19 cellular contexts compared by ENCODE assay signal in the genomic region with DNA sequence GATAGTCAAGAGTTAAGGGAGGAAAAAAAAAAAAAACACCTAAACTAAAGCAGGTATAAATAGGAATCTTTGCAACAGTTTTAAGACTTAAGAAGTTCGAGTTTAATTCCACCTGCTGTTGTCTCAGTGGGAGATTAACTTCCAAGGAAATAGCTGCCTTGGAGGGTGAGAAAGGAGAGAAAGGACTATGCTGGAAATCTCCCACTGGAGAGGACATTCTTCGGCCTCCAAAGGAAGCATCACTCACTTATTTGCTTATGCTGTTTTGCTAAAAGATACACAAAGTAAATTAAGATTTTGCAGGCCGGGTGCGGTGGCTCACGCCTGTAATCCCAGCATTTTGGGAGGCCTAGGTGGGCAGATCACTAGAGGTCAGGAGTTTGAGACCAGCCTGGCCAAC.
"Had no signal": no experiment of that assay in that cellular context is flagged by ENCODE, and none has a peak within 500 bp of the region (broad histone marks: within the 10 kb centered on the region; RNA-seq: fewer than 3 reads in every experiment).

No MANE protein-coding gene starts in this region.

- H3K9ac ChIP-seq: neural progenitor cell, parathyroid adenoma had no signal

- ATAC-seq: gastrocnemius medialis; heart right ventricle; natural killer cell; right lobe of liver; stimulated activated effector memory CD8-positive, alpha-beta T cell treated with anti-CD3 and anti-CD28 coated beads, Interleukin-12 subunit alpha, Interleukin-12 subunit beta, amount 100 ng/mL, for 72 hours had no signal

- H3K36me3 ChIP-seq: esophagus muscularis mucosa, gastrocnemius medialis, heart right ventricle, neural progenitor cell, prostate gland, right lobe of liver, tibial artery, upper lobe of left lung, uterus had no signal

- H3K9me3 Mint-ChIP-seq: stimulated activated effector memory CD8-positive, alpha-beta T cell treated with anti-CD3 and anti-CD28 coated beads, Interleukin-12 subunit alpha, Interleukin-12 subunit beta, amount 100 ng/mL, for 72 hours had no signal

- DNase-seq: effector CD8-positive, alpha-beta T cell; gastrocnemius medialis; heart right ventricle; mammary epithelial cell; natural killer cell; nucleus accumbens; right lobe of liver; stimulated activated CD4-positive, alpha-beta T cell treated with anti-CD3 and anti-CD28 coated beads, Interleukin-4, amount 100 ng/mL, for 1 hour; stimulated activated CD8-positive, alpha-beta memory T cell treated with anti-CD3 and anti-CD28 coated beads, Interleukin-4, amount 100 ng/mL, for 48 hours; tibial artery; upper lobe of left lung; uterus had no signal

- H3K4me1 ChIP-seq: esophagus muscularis mucosa, neural progenitor cell, parathyroid adenoma, prostate gland, right lobe of liver, upper lobe of left lung, uterus had no signal

- H3K27me3 ChIP-seq: esophagus muscularis mucosa, gastrocnemius medialis, heart right ventricle, neural progenitor cell, right lobe of liver, tibial artery, upper lobe of left lung, uterus had no signal

- H3K4me3 ChIP-seq: coronary artery, esophagus muscularis mucosa, gastrocnemius medialis, heart right ventricle, neural progenitor cell, prostate gland, right lobe of liver, tibial artery, upper lobe of left lung, uterus had no signal

- H3K9me3 ChIP-seq: esophagus muscularis mucosa, prostate gland, right lobe of liver, tibial artery, upper lobe of left lung, uterus had no signal

- H3K27ac Mint-ChIP-seq: natural killer cell; neural progenitor cell; stimulated activated effector memory CD8-positive, alpha-beta T cell treated with anti-CD3 and anti-CD28 coated beads, Interleukin-12 subunit alpha, Interleukin-12 subunit beta, amount 100 ng/mL, for 72 hours; stimulated activated naive CD8-positive, alpha-beta T cell treated with anti-CD3 and anti-CD28 coated beads, Interleukin-15, Interleukin-2, amounts not matched to agents 100 ng/mL and 50 ng/mL, for 24 hours had no signal

- H3K4me1 Mint-ChIP-seq: natural killer cell; stimulated activated effector memory CD8-positive, alpha-beta T cell treated with anti-CD3 and anti-CD28 coated beads, Interleukin-12 subunit alpha, Interleukin-12 subunit beta, amount 100 ng/mL, for 72 hours had no signal

- H3K27ac ChIP-seq: coronary artery, esophagus muscularis mucosa, gastrocnemius medialis, neural progenitor cell, parathyroid adenoma, prostate gland, right lobe of liver, upper lobe of left lung had no signal

- H3K36me3 Mint-ChIP-seq: natural killer cell; neural progenitor cell; stimulated activated effector memory CD8-positive, alpha-beta T cell treated with anti-CD3 and anti-CD28 coated beads, Interleukin-12 subunit alpha, Interleukin-12 subunit beta, amount 100 ng/mL, for 72 hours had no signal

- H3K27me3 Mint-ChIP-seq: stimulated activated naive CD8-positive, alpha-beta T cell treated with anti-CD3 and anti-CD28 coated beads, Interleukin-15, Interleukin-2, amounts not matched to agents 100 ng/mL and 50 ng/mL, for 24 hours had no signal

- H3K4me3 Mint-ChIP-seq: natural killer cell; neural progenitor cell; stimulated activated effector memory CD8-positive, alpha-beta T cell treated with anti-CD3 and anti-CD28 coated beads, Interleukin-12 subunit alpha, Interleukin-12 subunit beta, amount 100 ng/mL, for 72 hours; stimulated activated naive CD8-positive, alpha-beta T cell treated with anti-CD3 and anti-CD28 coated beads, Interleukin-15, Interleukin-2, amounts not matched to agents 100 ng/mL and 50 ng/mL, for 24 hours had no signal
